Comparison of ENCODE assay signal across 18 cellular contexts in the genomic region with DNA sequence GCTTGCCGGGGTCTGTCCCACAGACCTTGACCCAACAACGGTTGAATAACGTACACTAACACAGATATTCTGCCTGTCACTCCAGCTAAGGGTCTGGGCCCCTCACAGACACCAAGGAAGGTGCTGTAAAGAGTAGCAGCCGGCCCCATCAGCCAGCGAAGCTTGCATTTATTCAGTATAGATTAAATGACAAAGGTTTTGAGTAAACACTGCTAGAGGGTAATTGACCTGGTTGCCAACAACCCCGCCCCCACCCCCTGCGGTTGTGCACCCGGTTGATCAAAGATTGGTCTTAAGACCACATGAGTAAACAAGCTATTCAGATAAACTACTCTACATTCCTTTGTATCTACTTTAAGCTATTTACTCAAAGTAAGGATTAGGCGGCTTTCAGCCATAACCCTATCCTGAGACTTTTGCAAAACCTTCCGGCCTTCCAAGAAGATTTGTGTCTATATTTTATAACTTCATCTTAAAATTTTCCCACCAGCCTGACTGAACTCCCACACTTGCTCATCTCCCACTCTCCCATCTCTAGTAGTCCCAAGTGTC. TPM values are rescaled to one million over a fixed set of nuclear protein-coding genes. Genes with fewer than 3 reads are reported as not detected.
DNase-seq lines count a peak whose midpoint lies in the region; ATAC-seq, FAIRE-seq and TF ChIP-seq lines count a peak whose summit lies in the region.
"Had no signal": no experiment of that assay in that cellular context is flagged by ENCODE, and none has a peak within 500 bp of the region (broad histone marks: within the 10 kb centered on the region; RNA-seq: fewer than 3 reads in every experiment).

No MANE protein-coding gene starts in this region.

- peaks cover 11 to 25% (median 16%) of the 10 kb centered on the region in 3 experiments; a peak in 6 of 7 replicates for H3K36me3 Mint-ChIP-seq in H9 (ENCODE audit: insufficient read depth in 1 of 3, low read depth in 3 of 3)
- H3K36me3 Mint-ChIP-seq in neural crest cell (ENCODE audit: low read depth) = no peaks in the 10 kb centered on the region
- H3K36me3 Mint-ChIP-seq in activated T-cell treated with anti-CD3 and anti-CD28 coated beads, Interleukin-2, amount 50 U/mL, for 72 hours (ENCODE audit: insufficient read depth in 2 of 2) = peaks cover 0 to 2% of the 10 kb centered on the region in 2 donors
- H3K36me3 Mint-ChIP-seq: CD14-positive monocyte had no signal

- intact Hi-C loops in K562 (cut with micrococcal nuclease) = no loop called here

- H3K9me1 ChIP-seq in K562 (ENCODE audit: control insufficient read depth, insufficient read depth, low read length) = no peaks in the 10 kb centered on the region

- POLR2A ChIA-PET in K562 (lab: Yijun Ruan, JAX) = interaction anchor here (1.0 kb wide), 1 partner anchor 17 kb away, joined by 3 read pairs; no protein-coding TSS in a partner anchor

- peaks cover 7 to 19% of the 10 kb centered on the region in 2 experiments; a peak in 4 of 5 replicates for H3K9me3 Mint-ChIP-seq in H9
- H3K9me3 Mint-ChIP-seq in neural crest cell = peaks cover 3% of the 10 kb centered on the region
- no peaks in the 10 kb centered on the region for H3K9me3 Mint-ChIP-seq in activated T-cell treated with anti-CD3 and anti-CD28 coated beads, Interleukin-2, amount 50 U/mL, for 72 hours
- H3K9me3 Mint-ChIP-seq: CD14-positive monocyte had no signal

- no peaks in the 10 kb centered on the region for H3K23me2 ChIP-seq in H9 (ENCODE audit: insufficient read length, low read depth, low read length, poor library complexity, severe bottlenecking)

- H3K79me1 ChIP-seq in H9 (ENCODE audit: insufficient read depth, low read depth, low read length, poor library complexity, severe bottlenecking) = no peaks in the 10 kb centered on the region

- H3K4ac ChIP-seq in H9 (ENCODE audit: low read depth, low read length) = no peak overlapping the region

- H3K23ac ChIP-seq in H9 (ENCODE audit: insufficient read length, low read depth, low read length) = no peak overlapping the region

- no peak overlapping the region for H4K8ac ChIP-seq in H9 (replicated peaks; ENCODE audit: insufficient read length, low read depth, low read length)

- no peak for ATAC-seq in K562
- ATAC-seq in activated T-cell treated with anti-CD3 and anti-CD28 coated beads, Interleukin-2, amount 50 U/mL, for 72 hours (replicated peaks in 1 of 2) = no peak

- H3K56ac ChIP-seq in H9 (ENCODE audit: insufficient read length, low read depth, low read length) = no peak overlapping the region

- H3K9ac ChIP-seq in H9 (ENCODE audit: extremely low read depth, insufficient read length, low read length) (no peak overlapping the region), K562 (ENCODE audit: insufficient read depth in 1 of 2, low read depth in 2 of 2, low read length in 2 of 2) (no peak overlapping the region)

- H3K27me3 Mint-ChIP-seq in H9 (ENCODE audit: low read depth) = peaks cover 7% of the 10 kb centered on the region; the same call in 1 of the 2 replicates
- no peaks in the 10 kb centered on the region for H3K27me3 Mint-ChIP-seq in neural crest cell (ENCODE audit: low read depth)
- no peaks in the 10 kb centered on the region for H3K27me3 Mint-ChIP-seq in activated T-cell treated with anti-CD3 and anti-CD28 coated beads, Interleukin-2, amount 50 U/mL, for 72 hours (ENCODE audit: low read depth)

- no peak overlapping the region for H3K18ac ChIP-seq in H9 (ENCODE audit: insufficient read length, low read depth, low read length)

- H2AFZ ChIP-seq in H9 (ENCODE audit: low read length) (no peak overlapping the region), K562 (ENCODE audit: low read depth, low read length) (no peak overlapping the region)

- no peaks in the 10 kb centered on the region for H3K27me3 ChIP-seq in H9 (ENCODE audit: insufficient read depth, low read length)
- no peaks in the 10 kb centered on the region for H3K27me3 ChIP-seq in MG63
- no peaks in the 10 kb centered on the region for H3K27me3 ChIP-seq in K562 (ENCODE audit: control insufficient read depth in 2 of 2, insufficient read depth in 2 of 2, low read length in 2 of 2)

- H3K36me3 ChIP-seq in MG63 (no peaks in the 10 kb centered on the region), K562 (ENCODE audit: control insufficient read depth, insufficient read depth, low read length) (no peaks in the 10 kb centered on the region; the same call in 2 of the 3 replicates)

- no TSS peak for BruUV-seq in K562 (replicated peaks; lab: Mats Ljungman, UMichigan)

- TF ChIP-seq EP300 in K562 (IDR thresholded peaks at IDR 0.05; ENCODE audit: low read length) = no peak

- in situ Hi-C loops in K562 (cut with MboI) = no loop called here

- H4K91ac ChIP-seq in H9 (ENCODE audit: insufficient read length, low read depth, low read length) = no peak overlapping the region

- H3K4me2 ChIP-seq in H9 (ENCODE audit: insufficient read depth, insufficient read length, low read length) (no peak overlapping the region), K562 (ENCODE audit: insufficient read depth, low read length) (no peak overlapping the region)

- no peak overlapping the region for H2AK5ac ChIP-seq in H9 (ENCODE audit: insufficient read length, low read length)

- TF ChIP-seq CTCF in H9 (conservative IDR thresholded peaks at IDR 0.05) (no peak), K562 (IDR thresholded peaks at IDR 0.05 in 2 of 3, conservative IDR thresholded peaks at IDR 0.05 in 1 of 3; ENCODE audit: insufficient read depth in 2 of 3, low read depth in 1 of 3, low read length in 3 of 3) (no peak), neural crest cell (conservative IDR thresholded peaks at IDR 0.05) (no peak)

- peaks cover 7 to 11% of the 10 kb centered on the region in 2 experiments for H3K4me1 Mint-ChIP-seq in H9
- peaks cover 25% of the 10 kb centered on the region for H3K4me1 Mint-ChIP-seq in neural crest cell
- H3K4me1 Mint-ChIP-seq in activated T-cell treated with anti-CD3 and anti-CD28 coated beads, Interleukin-2, amount 50 U/mL, for 72 hours (ENCODE audit: low read depth) = peaks cover 12% of the 10 kb centered on the region

- H2BK12ac ChIP-seq in H9 (ENCODE audit: insufficient read length, low read depth, low read length) = no peak overlapping the region

- no peaks in the 10 kb centered on the region for H4K20me1 ChIP-seq in H9 (ENCODE audit: control insufficient read depth, insufficient read depth, insufficient read length)
- no peaks in the 10 kb centered on the region for H4K20me1 ChIP-seq in K562 (replicated peaks; ENCODE audit: control insufficient read depth, insufficient read depth, low read length)

- no peak for FAIRE-seq in K562 (lab: Jason Lieb, UNC)

- peak overlapping the region in 1 of 2 experiments; percentile 47; a peak in 1 of 5 replicates for H3K4me3 Mint-ChIP-seq in H9
- peak overlapping the region; percentile 39 for H3K4me3 Mint-ChIP-seq in neural crest cell
- H3K4me3 Mint-ChIP-seq in activated T-cell treated with anti-CD3 and anti-CD28 coated beads, Interleukin-2, amount 50 U/mL, for 72 hours = no peak overlapping the region
- H3K4me3 Mint-ChIP-seq: CD14-positive monocyte had no signal

- no CpG with 5 or more reads among the region's 10 CpGs for WGBS in H9 (ENCODE audit: extremely low coverage, insufficient read length, low lambda C conversion rate)
- WGBS in K562 (ENCODE audit: insufficient coverage, low coverage, missing lambda C conversion rate) = 47% methylated on average over 10 of the region's 10 CpGs

- H3K79me2 ChIP-seq in H9 (ENCODE audit: insufficient read depth, low read length) = no peaks in the 10 kb centered on the region
- peaks cover 3% of the 10 kb centered on the region for H3K79me2 ChIP-seq in K562 (ENCODE audit: control insufficient read depth, insufficient read depth, low read length)

- DNase-seq in H9 (peak; percentile 45), MG63 (peak; percentile 3), K562 (ENCODE audit: extremely low read depth in 1 of 4, low spot score in 3 of 4) (no peak), neural crest cell (ENCODE audit: low read depth, low spot score) (no peak), NCI-H774 (lab: John Stamatoyannopoulos, UW) (no peak), GOT3 (lab: John Stamatoyannopoulos, UW) (no peak)
- DNase-seq in activated T-cell treated with anti-CD3 and anti-CD28 coated beads, Interleukin-2, amount 50 U/mL, for 72 hours = no peak
- DNase-seq: ACHN; AML-193; Caco-2; DMS153; NCI-H1436; NCI-H2081; NCI-H524 treated with DMSO at 0.1 percent for 48 hours; NK-92 treated with Interleukin-12 subunit alpha and Interleukin-12 subunit beta, amount 100 ng/mL, for 24 hours; OCI-M1; SIG-M5 had no signal

- no peak overlapping the region for H2BK15ac ChIP-seq in H9 (ENCODE audit: low read depth, low read length)

- H3K9me3 ChIP-seq in H9 (ENCODE audit: control insufficient read depth, low read depth, low read length) (no peaks in the 10 kb centered on the region), MG63 (no peaks in the 10 kb centered on the region), K562 (replicated peaks; ENCODE audit: control insufficient read depth, insufficient read depth, low read depth, low read length) (no peaks in the 10 kb centered on the region; the same call in 1 of the 2 replicates)
- H3K9me3 ChIP-seq: Caco-2 had no signal

- no peak overlapping the region for H3K4me3 ChIP-seq in MG63
- no peak overlapping the region for H3K4me3 ChIP-seq in K562

- TF ChIP-seq POLR2A in K562 (conservative IDR thresholded peaks at IDR 0.05) = no peak

- no peak overlapping the region for H2BK120ac ChIP-seq in H9 (ENCODE audit: low read depth, low read length, poor library complexity, severe bottlenecking)

- no peak overlapping the region for H3T11ph ChIP-seq in H9 (ENCODE audit: low read length)

- H4K5ac ChIP-seq in H9 (ENCODE audit: insufficient read length, low read depth, low read length) = no peak overlapping the region

- no peak overlapping the region for H3K14ac ChIP-seq in H9 (ENCODE audit: insufficient read depth, low read length)

- H3K27ac Mint-ChIP-seq in H9 (peak overlapping the region in 1 of 3 experiments; percentile 29; a peak in 1 of 7 replicates), neural crest cell (ENCODE audit: unreplicated experiment) (no peak overlapping the region)
- no peak overlapping the region for H3K27ac Mint-ChIP-seq in activated T-cell treated with anti-CD3 and anti-CD28 coated beads, Interleukin-2, amount 50 U/mL, for 72 hours
- H3K27ac Mint-ChIP-seq: CD14-positive monocyte had no signal

- H3K4me1 ChIP-seq in H9 (ENCODE audit: insufficient read depth, low read length) (no peaks in the 10 kb centered on the region), K562 (replicated peaks in 1 of 2; ENCODE audit: control insufficient read depth in 2 of 2, insufficient read depth in 2 of 2, low read length in 2 of 2) (peaks cover 5% of the 10 kb centered on the region in 2 experiments; a peak in 3 of 5 replicates)
- H3K4me1 ChIP-seq: Caco-2 had no signal

- CTCF ChIA-PET in K562 (lab: Yijun Ruan, JAX; ENCODE audit: low intra/inter-chr PET ratio) = no interaction called here

- no peak for TF ChIP-seq RAD21 in K562 (CRISPR knock-in tag; conservative IDR thresholded peaks at IDR 0.05 in 1 of 2, IDR thresholded peaks at IDR 0.05 in 1 of 2)

- no peak overlapping the region for H2BK20ac ChIP-seq in H9 (ENCODE audit: low read depth, low read length, poor library complexity, severe bottlenecking)

- H2BK5ac ChIP-seq in H9 (ENCODE audit: insufficient read length, low read length) = no peak overlapping the region

- H3K27ac ChIP-seq in H9 (ENCODE audit: insufficient read length, low read depth, low read length) (no peak overlapping the region), K562 (ENCODE audit: extremely low read depth, low read depth, low read length) (no peak overlapping the region)

RNA-seq across cellular contexts. Expression of a gene that starts 4.8 kb away (rescaled TPM):
- total RNA-seq in H9 (2021) (172 and 190 TPM in 2 replicates), K562 (2014; rRNA removed) (92.5 and 95.7 TPM in 2 replicates), K562 (2014; rRNA removed; fragmentation: Illumina TruSeq; extraction: Trizol) (139 and 196 TPM in 2 replicates), K562 (2015; rRNA removed; fragmentation: Illumina TruSeq; extraction: Trizol) (166 and 168 TPM in 2 replicates), K562 (2021) (171 and 180 TPM in 2 replicates), neural crest cell (253 TPM in 2 replicates)
- total RNA-seq in MG63 (2014; rRNA removed; shearing (Covaris generic); ENCODE audit: low replicate concordance) = 61.6 and 65.4 TPM in 2 replicates
- total RNA-seq in K562 (2011; cell fraction: chromatin; rRNA removed; ENCODE audit: low replicate concordance) = 99.5 and 276 TPM in 2 replicates
- 54.9 and 87.6 TPM in 2 replicates for total RNA-seq in K562 (2011; cell fraction: nucleolus; rRNA removed)
- 124 and 137 TPM in 2 replicates for total RNA-seq in K562 (2011; cell fraction: nucleoplasm; rRNA removed)
- polyA plus RNA-seq in K562 (2011; rRNA removed) (221 and 239 TPM in 2 replicates), K562 (2014; fragmentation: Illumina TruSeq; extraction: Trizol) (135 and 155 TPM in 2 replicates), K562 (2014; fragmentation: Nextera tagmentation; extraction: Ambion mirVana) (10 to 100 TPM; 60.1 to 75.7 TPM), K562 (2014; rRNA removed) (105 and 116 TPM in 2 replicates)
- polyA plus RNA-seq in K562 (2011; cell fraction: cytosol; rRNA removed) = 114 and 128 TPM in 2 replicates
- 160 and 231 TPM in 2 replicates for polyA plus RNA-seq in K562 (2011; cell fraction: nucleus; rRNA removed)
- polyA plus RNA-seq in K562 (2012) = 70.2 and 88.8 TPM in 2 replicates
- 387 and 418 TPM in 2 replicates for polyA minus RNA-seq in K562 (2011; rRNA and poly(A)+ RNA removed)
- 125 and 129 TPM in 2 replicates for polyA minus RNA-seq in K562 (2011; cell fraction: cytosol; rRNA and poly(A)+ RNA removed)
- polyA minus RNA-seq in K562 (2011; cell fraction: nucleus; rRNA and poly(A)+ RNA removed) = 52.5 and 135 TPM in 2 replicates
- 100 to 1,000 TPM; 148 to 165 TPM for total RNA-seq in activated T-cell treated with anti-CD3 and anti-CD28 coated beads, Interleukin-2, amount 50 U/mL, for 72 hours

Comparison
In these comparisons a context has a peak if more than half of its experiments do, and no peak if none do; other contexts are left out.
1. DNase-seq: peak in H9 (single experiment) and MG63 (single experiment); none in K562 (0 of 4), neural crest cell (single experiment), NCI-H774 (single experiment), activated T-cell treated with anti-CD3 and anti-CD28 coated beads, Interleukin-2, amount 50 U/mL, for 72 hours (0 of 2) and GOT3 (single experiment).